In the genomic region with DNA sequence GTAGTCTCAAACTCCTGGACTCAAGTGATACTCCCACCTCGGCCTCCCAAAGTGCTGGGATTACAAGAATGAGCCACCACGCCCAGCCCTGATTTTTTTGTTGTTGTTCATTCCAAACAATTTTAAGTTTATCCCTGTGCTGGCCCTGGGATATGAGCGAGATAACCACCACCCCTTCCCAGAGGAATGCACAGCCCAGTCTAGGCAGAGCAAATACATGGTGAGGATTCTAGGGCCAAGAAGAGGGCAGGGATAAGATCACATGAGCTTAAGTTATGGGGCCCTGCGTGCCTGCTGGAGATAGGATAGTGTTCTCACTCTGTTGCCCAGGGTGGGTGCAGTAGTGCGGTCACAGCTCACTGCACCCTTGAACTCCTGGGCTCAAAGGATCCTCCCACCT, we compare ENCODE assay signal across 21 cellular contexts. TPM values are rescaled to one million over a fixed set of nuclear protein-coding genes. Genes with fewer than 3 reads are reported as not detected.
"Had no signal": no experiment of that assay in that cellular context is flagged by ENCODE, and none has a peak within 500 bp of the region (broad histone marks: within the 10 kb centered on the region; RNA-seq: fewer than 3 reads in every experiment).

No MANE protein-coding gene starts in this region.

- H3K36me3 Mint-ChIP-seq: activated naive CD8-positive, alpha-beta T cell treated with anti-CD3 and anti-CD28 coated beads for 36 hours; naive thymus-derived CD8-positive, alpha-beta T cell; type B pancreatic cell had no signal

- H3K36me3 ChIP-seq: esophagus squamous epithelium, left lung, right atrium auricular region, suprapubic skin had no signal

- H3K27ac Mint-ChIP-seq: activated CD4-positive, alpha-beta T cell treated with anti-CD3 and anti-CD28 coated beads, Interleukin-2, amount 10 ng/mL, durations not matched to agents 7 days and 5 days; activated naive CD8-positive, alpha-beta T cell treated with anti-CD3 and anti-CD28 coated beads for 36 hours; naive thymus-derived CD8-positive, alpha-beta T cell; progenitor cell of endocrine pancreas; T-helper 2 cell treated with Interferon-gamma antibody and Interleukin-4, amounts not matched to agents 5 μg/mL and 100 μg/mL, for 36 hours; type B pancreatic cell had no signal

- H3K27me3 ChIP-seq: right atrium auricular region, suprapubic skin had no signal

- H3K9me3 Mint-ChIP-seq: activated CD4-positive, alpha-beta T cell treated with anti-CD3 and anti-CD28 coated beads, Interleukin-2, amount 10 ng/mL, durations not matched to agents 7 days and 5 days; activated naive CD8-positive, alpha-beta T cell treated with anti-CD3 and anti-CD28 coated beads for 36 hours; naive thymus-derived CD8-positive, alpha-beta T cell; T-helper 2 cell treated with Interferon-gamma antibody and Interleukin-4, amounts not matched to agents 5 μg/mL and 100 μg/mL, for 36 hours; type B pancreatic cell had no signal

- H3K4me3 ChIP-seq: esophagus squamous epithelium, left lung, mucosa of descending colon, right atrium auricular region, suprapubic skin had no signal

- FAIRE-seq: endothelial cell of umbilical vein, frontal cortex, keratinocyte, small intestine had no signal

- ATAC-seq: left lung; mucosa of descending colon; naive thymus-derived CD8-positive, alpha-beta T cell; stimulated activated naive CD8-positive, alpha-beta T cell treated with anti-CD3 and anti-CD28 coated beads, Interleukin-15, Interleukin-2, amounts not matched to agents 100 U/mL and 50 U/mL, for 24 hours had no signal

- H3K27ac ChIP-seq: esophagus squamous epithelium, left lung, right atrium auricular region, suprapubic skin had no signal

- H3K4me3 Mint-ChIP-seq: activated CD4-positive, alpha-beta T cell treated with anti-CD3 and anti-CD28 coated beads, Interleukin-2, amount 10 ng/mL, durations not matched to agents 7 days and 5 days; activated naive CD8-positive, alpha-beta T cell treated with anti-CD3 and anti-CD28 coated beads for 36 hours; naive thymus-derived CD8-positive, alpha-beta T cell; T-helper 2 cell treated with Interferon-gamma antibody and Interleukin-4, amounts not matched to agents 5 μg/mL and 100 μg/mL, for 36 hours; type B pancreatic cell had no signal

- DNase-seq: activated CD4-positive, alpha-beta T cell treated with anti-CD3 and anti-CD28 coated beads, Interleukin-2, amount 10 ng/mL, durations not matched to agents 7 days and 5 days; activated CD4-positive, CD25-positive, alpha-beta regulatory T cell; activated naive CD8-positive, alpha-beta T cell treated with anti-CD3 and anti-CD28 coated beads for 36 hours; anterior cingulate cortex; effector CD8-positive, alpha-beta T cell; esophagus squamous epithelium; left lung; mammary epithelial cell; mucosa of descending colon; naive thymus-derived CD8-positive, alpha-beta T cell; occipital lobe; small intestine; stimulated activated naive CD8-positive, alpha-beta T cell treated with anti-CD3 and anti-CD28 coated beads, Interleukin-15, Interleukin-2, amounts not matched to agents 100 U/mL and 50 U/mL, for 24 hours had no signal

- H3K9me3 ChIP-seq: esophagus squamous epithelium, left lung, mucosa of descending colon, right atrium auricular region, suprapubic skin had no signal

RNA-seq across cellular contexts. Expression of a gene that starts 29.1 kb away (rescaled TPM):
- total RNA-seq: activated CD4-positive, alpha-beta T cell treated with anti-CD3 and anti-CD28 coated beads, Interleukin-2, amount 10 ng/mL, durations not matched to agents 7 days and 5 days; endothelial cell of umbilical vein; naive thymus-derived CD8-positive, alpha-beta T cell had no signal
- polyA plus RNA-seq: endothelial cell of umbilical vein had no signal
